ENCODE assay signal across 25 cellular contexts in genomic region chr19:28319208-28319607, GRCh38.
"Had no signal": no experiment of that assay in that cellular context is flagged by ENCODE, and none has a peak within 500 bp of the region (broad histone marks: within the 10 kb centered on the region; RNA-seq: fewer than 3 reads in every experiment).

No MANE protein-coding gene starts in this region.

- H2AFZ ChIP-seq: hepatocyte had no signal

- H3K4me1 Mint-ChIP-seq: naive thymus-derived CD4-positive, alpha-beta T cell; stimulated activated memory B cell treated with anti-CD40 and anti-IgM and Interleukin-4, amounts not matched to agents 10 μg/mL and 1 μg/mL and 100 μg/mL, for 72 hours; stimulated activated naive CD8-positive, alpha-beta T cell treated with anti-CD3 and anti-CD28 coated beads, Interleukin-15, amount 100 ng/mL, for 72 hours had no signal

- DNase-seq: heart right ventricle; islet precursor cell; left lung; lower lobe of right lung; mammary epithelial cell; mesenchymal stem cell; naive thymus-derived CD4-positive, alpha-beta T cell; ovary; right lobe of liver; stimulated activated CD4-positive, alpha-beta T cell treated with anti-CD3 and anti-CD28 coated beads, Interleukin-1b, Interleukin-23, amount 100 ng/mL, for 48 hours; stimulated activated CD4-positive, alpha-beta T cell treated with anti-CD3 and anti-CD28 coated beads, Interleukin-2, amount 100 ng/mL, for 48 hours; stimulated activated CD4-positive, alpha-beta T cell treated with anti-CD3 and anti-CD28 coated beads, Interleukin-4, amount 100 ng/mL, for 4 hours; stimulated activated CD8-positive, alpha-beta memory T cell treated with anti-CD3 and anti-CD28 coated beads, Interleukin-4, amount 100 ng/mL, for 48 hours; stimulated activated naive CD4-positive, alpha-beta T cell treated with Interleukin-2 at 50 U/mL for 16 hours; stimulated activated naive CD8-positive, alpha-beta T cell treated with anti-CD3 and anti-CD28 coated beads, Interleukin-15, amount 100 ng/mL, for 72 hours; substantia nigra; uterus had no signal

- H3K9me3 ChIP-seq: heart right ventricle, left lung, lower lobe of right lung, ovary, right atrium auricular region, right lobe of liver, tibial nerve, uterus had no signal

- H3K9me3 Mint-ChIP-seq: mesothelial cell of epicardium; natural killer cell treated with Interleukin-12 subunit alpha and Interleukin-12 subunit beta and Interleukin-15 and Interleukin-18, amount 100 ng/mL, for 72 hours; stimulated activated naive CD8-positive, alpha-beta T cell treated with anti-CD3 and anti-CD28 coated beads, Interleukin-15, amount 100 ng/mL, for 72 hours; type B pancreatic cell had no signal

- H3K4me3 Mint-ChIP-seq: mesothelial cell of epicardium; naive thymus-derived CD4-positive, alpha-beta T cell; natural killer cell treated with Interleukin-12 subunit alpha and Interleukin-12 subunit beta and Interleukin-15 and Interleukin-18, amount 100 ng/mL, for 72 hours; stimulated activated memory B cell treated with anti-CD40 and anti-IgM and Interleukin-4, amounts not matched to agents 10 μg/mL and 1 μg/mL and 100 μg/mL, for 72 hours; stimulated activated naive CD8-positive, alpha-beta T cell treated with anti-CD3 and anti-CD28 coated beads, Interleukin-15, amount 100 ng/mL, for 72 hours; type B pancreatic cell had no signal

- H3K79me2 ChIP-seq: hepatocyte had no signal

- H3K36me3 Mint-ChIP-seq: mesothelial cell of epicardium; naive thymus-derived CD4-positive, alpha-beta T cell; natural killer cell treated with Interleukin-12 subunit alpha and Interleukin-12 subunit beta and Interleukin-15 and Interleukin-18, amount 100 ng/mL, for 72 hours; stimulated activated memory B cell treated with anti-CD40 and anti-IgM and Interleukin-4, amounts not matched to agents 10 μg/mL and 1 μg/mL and 100 μg/mL, for 72 hours; type B pancreatic cell had no signal

- H3K27me3 Mint-ChIP-seq: stimulated activated memory B cell treated with anti-CD40 and anti-IgM and Interleukin-4, amounts not matched to agents 10 μg/mL and 1 μg/mL and 100 μg/mL, for 72 hours; stimulated activated naive CD8-positive, alpha-beta T cell treated with anti-CD3 and anti-CD28 coated beads, Interleukin-15, amount 100 ng/mL, for 72 hours had no signal

- H3K4me3 ChIP-seq: heart right ventricle, hepatocyte, left lung, lower lobe of right lung, ovary, right atrium auricular region, right lobe of liver, smooth muscle cell, tibial nerve, uterus had no signal

- H3K27ac Mint-ChIP-seq: mesothelial cell of epicardium; naive thymus-derived CD4-positive, alpha-beta T cell; natural killer cell treated with Interleukin-12 subunit alpha and Interleukin-12 subunit beta and Interleukin-15 and Interleukin-18, amount 100 ng/mL, for 72 hours; stimulated activated memory B cell treated with anti-CD40 and anti-IgM and Interleukin-4, amounts not matched to agents 10 μg/mL and 1 μg/mL and 100 μg/mL, for 72 hours; stimulated activated naive CD8-positive, alpha-beta T cell treated with anti-CD3 and anti-CD28 coated beads, Interleukin-15, amount 100 ng/mL, for 72 hours; type B pancreatic cell had no signal

- H3K4me2 ChIP-seq: hepatocyte, smooth muscle cell had no signal

- H3K36me3 ChIP-seq: heart right ventricle, left lung, lower lobe of right lung, ovary, right atrium auricular region, right lobe of liver, tibial nerve, uterus had no signal

- H3K27ac ChIP-seq: heart right ventricle, hepatocyte, left lung, lower lobe of right lung, ovary, right atrium auricular region, right lobe of liver, tibial nerve, uterus had no signal

- H3K4me1 ChIP-seq: left lung, lower lobe of right lung, right atrium auricular region, right lobe of liver, uterus had no signal

- H3K27me3 ChIP-seq: hepatocyte, left lung, ovary, right atrium auricular region, right lobe of liver, tibial nerve, uterus had no signal
